In genomic region chr19:2543463-2544442, GRCh38 we compare ENCODE assay signal across 8 cellular contexts.
DNase-seq lines count a peak whose midpoint lies in the region; ATAC-seq and TF ChIP-seq lines count a peak whose summit lies in the region.

No MANE protein-coding gene starts in this region.

- no peak for TF ChIP-seq POLR2A in breast epithelium (IDR thresholded peaks at IDR 0.05)

- H3K9me3 ChIP-seq in breast epithelium (no peaks in the 10 kb centered on the region), skeletal muscle tissue (ENCODE audit: control insufficient read depth in 3 of 3, low read length in 3 of 3) (no peaks in the 10 kb centered on the region)

- no peaks in the 10 kb centered on the region for H3K36me3 ChIP-seq in breast epithelium
- no peaks in the 10 kb centered on the region for H3K36me3 ChIP-seq in skeletal muscle tissue (ENCODE audit: control insufficient read depth in 3 of 3, insufficient read depth in 3 of 3, low read length in 3 of 3)

- ATAC-seq in HG02571 (IDR thresholded peaks at IDR 0.05; ENCODE audit: unreplicated experiment), result no peak
- ATAC-seq in GM19023 (IDR thresholded peaks at IDR 0.05; ENCODE audit: unreplicated experiment), result no peak

- peak overlapping the region; percentile 69 to 86 (median 75) for H3K9ac ChIP-seq in skeletal muscle tissue (ENCODE audit: low read depth in 1 of 3, low read length in 3 of 3)

- H3K4me3 ChIP-seq in GM12875 (ENCODE audit: low read depth, low read length) (peak overlapping the region; percentile 41), WI38 (ENCODE audit: low read depth, low read length) (peak overlapping the region; percentile 37), breast epithelium (peak overlapping the region; percentile 11 to 57 (median 31)), skeletal muscle tissue (ENCODE audit: low read length in 3 of 3) (peak overlapping the region; percentile 46 to 54 (median 52))

- DNase-seq in NCI-H2029 (lab: John Stamatoyannopoulos, UW), result peak; percentile 93
- DNase-seq in breast epithelium (ENCODE audit: low spot score in 2 of 2), result peak; percentile 93 to 94
- DNase-seq in iPS-NIHi7 (ENCODE audit: extremely low spot score), result peak; percentile 85

- intact Hi-C loops in breast epithelium (cut with DNase I; ENCODE audit: low total_unique reads), result no loop called here

- TF ChIP-seq CTCF in GM12875 (IDR thresholded peaks at IDR 0.05; ENCODE audit: borderline replicate concordance, insufficient read depth, low read depth, low read length) (no peak), WI38 (IDR thresholded peaks at IDR 0.05; ENCODE audit: low read depth, low read length) (0 out of 2 replicates have a peak, but pooled peaks have one; percentile 18), breast epithelium (IDR thresholded peaks at IDR 0.05) (peak in 1 of 3 donors; percentile 26)

- H3K4me1 ChIP-seq in breast epithelium (peaks cover 23 to 40% of the 10 kb centered on the region in 2 donors), skeletal muscle tissue (ENCODE audit: control insufficient read depth in 3 of 3, insufficient read depth in 3 of 3, low read length in 3 of 3) (peaks cover 44 to 74% (median 64%) of the 10 kb centered on the region in 3 donors)

- no peaks in the 10 kb centered on the region for H3K27me3 ChIP-seq in breast epithelium
- H3K27me3 ChIP-seq in skeletal muscle tissue (ENCODE audit: control insufficient read depth in 3 of 3, insufficient read depth in 3 of 3, low read length in 3 of 3), result no peaks in the 10 kb centered on the region

- H3K27ac ChIP-seq in breast epithelium (peak overlapping the region; percentile 96 to 97), skeletal muscle tissue (ENCODE audit: low read depth, low read length) (peak overlapping the region; percentile 97)
